ENCODE assay signal across 8 cellular contexts in genomic region chr19:10288662-10289166, GRCh38. TPM values are rescaled to one million over a fixed set of nuclear protein-coding genes. Genes with fewer than 3 reads are reported as not detected.
DNase-seq lines count a peak whose midpoint lies in the region; TF ChIP-seq lines count a peak whose summit lies in the region.

No MANE protein-coding gene starts in this region.

- H3K9ac ChIP-seq in colonic mucosa (ENCODE audit: low read depth in 2 of 2, low read length in 2 of 2) = peak overlapping the region in 1 of 2 donors; percentile 12

- peaks cover 59% of the 10 kb centered on the region for H3K27me3 ChIP-seq in colonic mucosa

- H3K4me3 Mint-ChIP-seq in nephron progenitor cell = peak overlapping the region; percentile 75

- DNase-seq in COLO668 (lab: John Stamatoyannopoulos, UW; ENCODE audit: unreplicated experiment) (peak; percentile 66), HK-2 (ENCODE audit: unreplicated experiment) (peak; percentile 82), SHP77 treated with DMSO at 0.1 percent for 48 hours (lab: John Stamatoyannopoulos, UW) (peak; percentile 46), colonic mucosa (peak; percentile 72), nephron progenitor cell (peak; percentile 75), mucosa of gallbladder (ENCODE audit: low spot score) (no peak), NCI-H187 treated with DMSO at 0.1 percent for 48 hours (lab: John Stamatoyannopoulos, UW) (no peak), cortex of kidney (lab: John Stamatoyannopoulos, UW) (no peak)

- H3K4me1 ChIP-seq in colonic mucosa = peaks cover 40% of the 10 kb centered on the region

- intact Hi-C loops in colonic mucosa (cut with DNase I) = no loop called here

- H3K36me3 ChIP-seq in colonic mucosa = no peaks in the 10 kb centered on the region

- peaks cover 30% of the 10 kb centered on the region for H3K4me1 Mint-ChIP-seq in nephron progenitor cell

- H3K4me3 ChIP-seq in colonic mucosa = peak overlapping the region; percentile 17

- no peaks in the 10 kb centered on the region for H3K9me3 Mint-ChIP-seq in nephron progenitor cell

- TF ChIP-seq CTCF in colonic mucosa (IDR thresholded peaks at IDR 0.05) (no peak), nephron progenitor cell (IDR thresholded peaks at IDR 0.05) (no peak)

- H3K27ac ChIP-seq in colonic mucosa = no peak overlapping the region

- peaks cover 90% of the 10 kb centered on the region for H3K27me3 Mint-ChIP-seq in nephron progenitor cell (ENCODE audit: low read depth, poor library complexity)

- peak overlapping the region; percentile 61 for H3K27ac Mint-ChIP-seq in nephron progenitor cell

- H3K9me3 ChIP-seq in colonic mucosa = no peaks in the 10 kb centered on the region

- H3K36me3 Mint-ChIP-seq in nephron progenitor cell (ENCODE audit: low read depth) = peaks cover 7% of the 10 kb centered on the region

RNA-seq across cellular contexts. Expression of gene ICAM5, which starts 1.0 kb away (rescaled TPM):
- total RNA-seq in colonic mucosa (1 to 10 TPM in 1 of 2 donors, under 1 TPM in 1; 0.74 to 1.3 TPM), mucosa of gallbladder (0.49 TPM)

RNA-seq across cellular contexts. Expression of gene ICAM4, which starts 2.0 kb away (rescaled TPM):
- total RNA-seq in colonic mucosa (under 1 TPM; 0.19 to 0.37 TPM), mucosa of gallbladder (0.72 TPM)

RNA-seq across cellular contexts. Expression of gene ICAM1, which starts 17.8 kb away (rescaled TPM):
- total RNA-seq in colonic mucosa = 10 to 100 TPM in 1 of 2 donors, 1 to 10 TPM in 1; 3.5 to 13.1 TPM
- 8.5 TPM for total RNA-seq in mucosa of gallbladder

RNA-seq across cellular contexts. Expression of gene ZGLP1, which starts 20.9 kb away (rescaled TPM):
- total RNA-seq in colonic mucosa = 1 to 10 TPM in 1 of 2 donors, under 1 TPM in 1; 0.96 to 5.1 TPM
- total RNA-seq in mucosa of gallbladder = 7.3 TPM

RNA-seq across cellular contexts. Expression of gene FDX2, which starts 27.1 kb away (rescaled TPM):
- total RNA-seq in colonic mucosa = 10 to 100 TPM; 10.7 to 19.8 TPM
- 21.8 TPM for total RNA-seq in mucosa of gallbladder

Comparison
In these comparisons a context has a peak if more than half of its experiments do, and no peak if none do; other contexts are left out.
1. DNase-seq: peak in COLO668 (single experiment), HK-2 (single experiment), SHP77 treated with DMSO at 0.1 percent for 48 hours (single experiment), colonic mucosa (single experiment) and nephron progenitor cell (single experiment); none in mucosa of gallbladder (single experiment), NCI-H187 treated with DMSO at 0.1 percent for 48 hours (single experiment) and cortex of kidney (single experiment).